Comparison of ENCODE assay signal across 32 cellular contexts in the genomic region with DNA sequence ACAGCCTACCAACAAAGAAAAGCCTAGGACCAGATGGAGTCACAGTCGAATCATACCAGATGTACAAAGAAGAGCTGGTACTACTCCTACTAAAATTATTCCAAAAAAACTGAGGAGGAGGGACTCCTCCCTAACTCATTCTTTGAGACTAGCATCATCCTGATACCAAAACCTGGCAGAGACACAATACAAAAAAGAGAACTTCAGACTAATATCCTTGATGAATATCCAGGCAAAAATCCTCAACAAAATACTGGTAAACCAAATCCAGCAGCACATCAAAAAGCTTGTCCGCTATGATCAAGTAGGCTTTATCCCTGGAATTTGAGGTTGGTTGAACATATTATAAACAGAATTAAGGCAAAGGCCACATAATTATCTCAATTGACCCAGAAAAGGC.
"Had no signal": no experiment of that assay in that cellular context is flagged by ENCODE, and none has a peak within 500 bp of the region (broad histone marks: within the 10 kb centered on the region; RNA-seq: fewer than 3 reads in every experiment).

No MANE protein-coding gene starts in this region.

- H3K27ac Mint-ChIP-seq: activated CD4-positive, alpha-beta memory T cell treated with anti-CD3 and anti-CD28 coated beads, Interleukin-2, amount 10 ng/mL, durations not matched to agents 7 days and 5 days; activated CD4-positive, alpha-beta T cell treated with anti-CD3 and anti-CD28 coated beads, Interleukin-2, amount 10 ng/mL, durations not matched to agents 7 days and 5 days; activated naive CD8-positive, alpha-beta T cell; activated T-helper 17 cell treated with anti-CD3 and anti-CD28 coated beads, Interleukin-2, amount 50 U/mL, for 72 hours; brain; dendritic cell treated with granulocyte-macrophage colony-stimulating factor and Interleukin-4, amounts not matched to agents 40 ng/mL and 50 ng/mL, for 4 days; endodermal cell; WTC11 had no signal

- H3K4me1 ChIP-seq: breast epithelium, foreskin keratinocyte, gastrocnemius medialis, heart left ventricle had no signal

- H3K27ac ChIP-seq: breast epithelium, cardiac muscle cell, coronary artery, dorsolateral prefrontal cortex, foreskin keratinocyte, gastrocnemius medialis, heart left ventricle had no signal

- DNase-seq: activated CD4-positive, alpha-beta memory T cell treated with anti-CD3 and anti-CD28 coated beads, Interleukin-2, amount 10 ng/mL, durations not matched to agents 7 days and 5 days; activated CD4-positive, alpha-beta T cell treated with anti-CD3 and anti-CD28 coated beads for 1 hour; activated CD4-positive, alpha-beta T cell treated with anti-CD3 and anti-CD28 coated beads for 4 hours; activated CD4-positive, alpha-beta T cell treated with anti-CD3 and anti-CD28 coated beads, Interleukin-2, amount 10 ng/mL, durations not matched to agents 7 days and 5 days; activated CD4-positive, alpha-beta T cell treated with anti-CD3 and anti-CD28 coated beads, Interleukin-2, amount 50 U/mL, for 4 hours; activated CD8-positive, alpha-beta memory T cell treated with anti-CD3 and anti-CD28 coated beads, Interleukin-2, amount 50 U/mL, for 48 hours; activated effector memory CD4-positive, alpha-beta T cell treated with Interleukin-2 at 50 U/mL for 16 hours; activated gamma-delta T cell treated with Interleukin-2 at 50 U/mL for 16 hours; activated naive CD4-positive, alpha-beta T cell treated with anti-CD3 and anti-CD28 coated beads, Interleukin-2, amount 50 U/mL, for 16 hours; activated naive CD4-positive, alpha-beta T cell treated with Interleukin-2 at 50 U/mL for 16 hours; activated T-cell treated with anti-CD3 and anti-CD28 coated beads, Interleukin-2, amount 50 U/mL, for 4 hours; amniotic stem cell; anterior cingulate cortex; central memory CD4-positive, alpha-beta T cell; cerebellar nuclear complex; dorsolateral prefrontal cortex; effector memory CD4-positive, alpha-beta T cell; endodermal cell; foreskin keratinocyte; gastrocnemius medialis; glutamatergic neuron; heart left ventricle; T-helper 2 cell had no signal

- H3K36me3 Mint-ChIP-seq: activated naive CD8-positive, alpha-beta T cell; brain had no signal

- H3K4me1 Mint-ChIP-seq: activated CD4-positive, alpha-beta memory T cell treated with anti-CD3 and anti-CD28 coated beads, Interleukin-2, amount 10 ng/mL, durations not matched to agents 7 days and 5 days; activated CD4-positive, alpha-beta T cell treated with anti-CD3 and anti-CD28 coated beads, Interleukin-2, amount 10 ng/mL, durations not matched to agents 7 days and 5 days; activated T-helper 17 cell treated with anti-CD3 and anti-CD28 coated beads, Interleukin-2, amount 50 U/mL, for 72 hours; brain; endodermal cell; WTC11 had no signal

- H3K27me3 ChIP-seq: breast epithelium, cardiac muscle cell, dorsolateral prefrontal cortex, foreskin keratinocyte, gastrocnemius medialis, heart left ventricle had no signal

- H3K4me3 ChIP-seq: breast epithelium, cardiac muscle cell, coronary artery, dorsolateral prefrontal cortex, gastrocnemius medialis, heart left ventricle had no signal

- H3K9me3 ChIP-seq: gastrocnemius medialis had no signal

- ATAC-seq: activated T-cell treated with anti-CD3 and anti-CD28 coated beads, Interleukin-2, amount 50 U/mL, for 4 hours; activated T-helper 17 cell treated with anti-CD3 and anti-CD28 coated beads, Interleukin-2, amount 50 U/mL, for 72 hours; esophagus mucosa; foreskin keratinocyte; gastrocnemius medialis; heart left ventricle; WTC11 had no signal

- H3K36me3 ChIP-seq: breast epithelium, cardiac muscle cell, gastrocnemius medialis, heart left ventricle had no signal

- H3K27me3 Mint-ChIP-seq: activated CD4-positive, alpha-beta memory T cell treated with anti-CD3 and anti-CD28 coated beads, Interleukin-2, amount 10 ng/mL, durations not matched to agents 7 days and 5 days; activated CD4-positive, alpha-beta T cell treated with anti-CD3 and anti-CD28 coated beads, Interleukin-2, amount 10 ng/mL, durations not matched to agents 7 days and 5 days; activated naive CD8-positive, alpha-beta T cell; activated T-helper 17 cell treated with anti-CD3 and anti-CD28 coated beads, Interleukin-2, amount 50 U/mL, for 72 hours; dendritic cell treated with granulocyte-macrophage colony-stimulating factor and Interleukin-4, amounts not matched to agents 40 ng/mL and 50 ng/mL, for 4 days had no signal

- H3K4me3 Mint-ChIP-seq: activated CD4-positive, alpha-beta memory T cell treated with anti-CD3 and anti-CD28 coated beads, Interleukin-2, amount 10 ng/mL, durations not matched to agents 7 days and 5 days; activated CD4-positive, alpha-beta T cell treated with anti-CD3 and anti-CD28 coated beads, Interleukin-2, amount 10 ng/mL, durations not matched to agents 7 days and 5 days; activated naive CD8-positive, alpha-beta T cell; activated T-cell treated with anti-CD3 and anti-CD28 coated beads, Interleukin-2, amount 50 U/mL, for 4 hours; activated T-helper 17 cell treated with anti-CD3 and anti-CD28 coated beads, Interleukin-2, amount 50 U/mL, for 72 hours; brain; dendritic cell treated with granulocyte-macrophage colony-stimulating factor and Interleukin-4, amounts not matched to agents 40 ng/mL and 50 ng/mL, for 4 days; endodermal cell; WTC11 had no signal
